ENCODE assay signal across 31 cellular contexts in genomic region chr7:158507917-158508316, GRCh38.
"Had no signal": no experiment of that assay in that cellular context is flagged by ENCODE, and none has a peak within 500 bp of the region (broad histone marks: within the 10 kb centered on the region; RNA-seq: fewer than 3 reads in every experiment).

No MANE protein-coding gene starts in this region.

- H3K27ac Mint-ChIP-seq: activated naive CD4-positive, alpha-beta T cell treated with anti-CD3 and anti-CD28 coated beads for 36 hours; activated naive CD8-positive, alpha-beta T cell treated with anti-CD3 and anti-CD28 coated beads, Interleukin-2, amount 10 ng/mL, durations not matched to agents 7 days and 5 days; dendritic cell treated with granulocyte-macrophage colony-stimulating factor and Interleukin-4, amounts not matched to agents 40 ng/mL and 50 ng/mL, for 4 days; nephron; stimulated activated memory B cell treated with anti-CD40 and anti-IgM and Interleukin-4, amounts not matched to agents 10 μg/mL and 1 μg/mL and 100 μg/mL, for 72 hours; stimulated activated naive CD8-positive, alpha-beta T cell treated with anti-CD3 and anti-CD28 coated beads, Interleukin-15, amount 100 ng/mL, for 72 hours had no signal

- H3K36me3 ChIP-seq: ascending aorta, cardiac muscle cell, gastroesophageal sphincter, lower lobe of right lung, ovary, upper lobe of right lung had no signal

- H3K27ac ChIP-seq: ascending aorta, cardiac muscle cell, gastroesophageal sphincter, lower lobe of right lung, ovary, psoas muscle, upper lobe of right lung, VCaP had no signal

- ATAC-seq: gastroesophageal sphincter; lower lobe of right lung; psoas muscle; stimulated activated memory B cell treated with anti-CD40 and anti-IgM and Interleukin-4, amounts not matched to agents 10 μg/mL and 1 μg/mL and 100 μg/mL, for 72 hours; stimulated activated naive CD8-positive, alpha-beta T cell treated with anti-CD3 and anti-CD28 coated beads, Interleukin-15, amount 100 ng/mL, for 72 hours had no signal

- DNase-seq: activated CD4-positive, alpha-beta T cell treated with anti-CD3 and anti-CD28 coated beads for 4 hours; activated CD4-positive, alpha-beta T cell treated with anti-CD3 and anti-CD28 coated beads, Interleukin-2, amount 50 U/mL, for 48 hours; activated CD8-positive, alpha-beta memory T cell treated with anti-CD3 and anti-CD28 coated beads for 24 hours; activated effector memory CD4-positive, alpha-beta T cell treated with Interleukin-2 at 50 U/mL for 16 hours; activated naive CD4-positive, alpha-beta T cell treated with anti-CD3 and anti-CD28 coated beads for 36 hours; activated naive CD8-positive, alpha-beta T cell treated with anti-CD3 and anti-CD28 coated beads, Interleukin-2, amount 10 ng/mL, durations not matched to agents 7 days and 5 days; effector CD4-positive, alpha-beta T cell; hippocampal formation; lower lobe of right lung; mesenchymal stem cell; ovary; psoas muscle; stimulated activated CD4-positive, alpha-beta T cell treated with anti-CD3 and anti-CD28 coated beads, Interleukin-1b, Interleukin-23, amount 100 ng/mL, for 48 hours; stimulated activated CD4-positive, alpha-beta T cell treated with anti-CD3 and anti-CD28 coated beads, Interleukin-4, amount 100 ng/mL, for 4 hours; stimulated activated CD8-positive, alpha-beta memory T cell treated with anti-CD3 and anti-CD28 coated beads, Interleukin-4, amount 100 ng/mL, for 48 hours; stimulated activated naive CD8-positive, alpha-beta T cell treated with anti-CD3 and anti-CD28 coated beads, Interleukin-15, amount 100 ng/mL, for 72 hours; substantia nigra; T-helper 9 cell; upper lobe of right lung had no signal

- H3K4me1 ChIP-seq: ascending aorta, gastroesophageal sphincter, lower lobe of right lung, psoas muscle, upper lobe of right lung had no signal

- H3K36me3 Mint-ChIP-seq: activated naive CD8-positive, alpha-beta T cell treated with anti-CD3 and anti-CD28 coated beads, Interleukin-2, amount 10 ng/mL, durations not matched to agents 7 days and 5 days; stimulated activated memory B cell treated with anti-CD40 and anti-IgM and Interleukin-4, amounts not matched to agents 10 μg/mL and 1 μg/mL and 100 μg/mL, for 72 hours had no signal

- H3K4me3 ChIP-seq: ascending aorta, cardiac muscle cell, gastroesophageal sphincter, lower lobe of right lung, ovary, psoas muscle, smooth muscle cell, upper lobe of right lung had no signal

- H3K9me3 ChIP-seq: upper lobe of right lung had no signal

- FAIRE-seq: endometrium, keratinocyte, TTC549 had no signal

- H3K27me3 Mint-ChIP-seq: activated naive CD8-positive, alpha-beta T cell treated with anti-CD3 and anti-CD28 coated beads, Interleukin-2, amount 10 ng/mL, durations not matched to agents 7 days and 5 days had no signal

- H3K4me3 Mint-ChIP-seq: activated naive CD4-positive, alpha-beta T cell treated with anti-CD3 and anti-CD28 coated beads for 36 hours; activated naive CD8-positive, alpha-beta T cell treated with anti-CD3 and anti-CD28 coated beads, Interleukin-2, amount 10 ng/mL, durations not matched to agents 7 days and 5 days; brain; dendritic cell treated with granulocyte-macrophage colony-stimulating factor and Interleukin-4, amounts not matched to agents 40 ng/mL and 50 ng/mL, for 4 days; nephron; stimulated activated memory B cell treated with anti-CD40 and anti-IgM and Interleukin-4, amounts not matched to agents 10 μg/mL and 1 μg/mL and 100 μg/mL, for 72 hours; stimulated activated naive CD8-positive, alpha-beta T cell treated with anti-CD3 and anti-CD28 coated beads, Interleukin-15, amount 100 ng/mL, for 72 hours had no signal

- H3K4me1 Mint-ChIP-seq: activated naive CD8-positive, alpha-beta T cell treated with anti-CD3 and anti-CD28 coated beads, Interleukin-2, amount 10 ng/mL, durations not matched to agents 7 days and 5 days; brain; nephron; stimulated activated memory B cell treated with anti-CD40 and anti-IgM and Interleukin-4, amounts not matched to agents 10 μg/mL and 1 μg/mL and 100 μg/mL, for 72 hours; stimulated activated naive CD8-positive, alpha-beta T cell treated with anti-CD3 and anti-CD28 coated beads, Interleukin-15, amount 100 ng/mL, for 72 hours had no signal

- H3K27me3 ChIP-seq: ascending aorta, cardiac muscle cell, ovary, upper lobe of right lung had no signal

- H3K4me2 ChIP-seq: smooth muscle cell had no signal
